ENCODE assay signal across 25 cellular contexts in the genomic region with DNA sequence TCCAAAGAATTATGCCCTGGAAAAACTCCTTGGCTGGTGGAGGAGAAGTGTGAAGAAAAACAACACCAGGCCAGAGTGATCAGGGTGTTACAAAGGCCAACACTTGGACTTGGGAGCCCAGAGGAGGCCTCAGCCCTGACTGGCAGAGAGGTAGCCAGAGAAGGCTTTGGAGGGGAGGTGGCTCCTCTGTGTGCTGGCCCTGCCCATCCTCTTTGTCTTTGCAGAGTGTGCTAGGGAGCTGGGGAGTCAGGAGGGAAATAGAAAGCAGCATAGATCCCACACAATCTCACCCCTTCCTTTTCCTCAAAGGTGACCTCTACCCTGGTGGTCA. TPM values are rescaled to one million over a fixed set of nuclear protein-coding genes. Genes with fewer than 3 reads are reported as not detected.
DNase-seq lines count a peak whose midpoint lies in the region; ATAC-seq and TF ChIP-seq lines count a peak whose summit lies in the region.
"Had no signal": no experiment of that assay in that cellular context is flagged by ENCODE, and none has a peak within 500 bp of the region (broad histone marks: within the 10 kb centered on the region; RNA-seq: fewer than 3 reads in every experiment).

No MANE protein-coding gene starts in this region.

- no peak overlapping the region for H3K4me2 ChIP-seq in osteoblast (ENCODE audit: insufficient read depth, low read length)
- H3K4me2 ChIP-seq: BLaER1 treated with 17β-estradiol and CSF1 and Interleukin-3, amounts not matched to agents 10 nM and 100 nM; KMS-11 had no signal

- H3K79me2 ChIP-seq in osteoblast (ENCODE audit: insufficient read depth, low read length): no peaks in the 10 kb centered on the region

- H3K36me3 ChIP-seq in endodermal cell (ENCODE audit: control insufficient read depth, insufficient read depth, low read length) (no peaks in the 10 kb centered on the region), osteoblast (ENCODE audit: insufficient read depth, low read length) (no peaks in the 10 kb centered on the region), upper lobe of right lung (no peaks in the 10 kb centered on the region)
- H3K36me3 ChIP-seq: BLaER1 treated with 17β-estradiol and CSF1 and Interleukin-3, amounts not matched to agents 10 nM and 100 nM had no signal

- H3K4me3 Mint-ChIP-seq in endodermal cell: no peak overlapping the region
- H3K4me3 Mint-ChIP-seq: CD4-positive, alpha-beta memory T cell had no signal

- peaks cover 25% of the 10 kb centered on the region for H3K27me3 Mint-ChIP-seq in endodermal cell (ENCODE audit: insufficient read depth)

- H3K4me1 ChIP-seq in endodermal cell (ENCODE audit: control insufficient read depth, insufficient read depth, low read length) (no peaks in the 10 kb centered on the region), osteoblast (ENCODE audit: insufficient read depth, low read length) (peaks cover 43% of the 10 kb centered on the region), upper lobe of right lung (peaks cover 15% of the 10 kb centered on the region)

- no peak overlapping the region for H3K9ac ChIP-seq in endodermal cell (ENCODE audit: extremely low read depth, low read length, poor library complexity, severe bottlenecking)
- H3K9ac ChIP-seq: BLaER1 treated with 17β-estradiol and CSF1 and Interleukin-3, amounts not matched to agents 10 nM and 100 nM; GM23248; KMS-11 had no signal

- H3K27ac ChIP-seq in endodermal cell (ENCODE audit: low read depth, low read length) (no peak overlapping the region), osteoblast (ENCODE audit: low read depth, low read length) (no peak overlapping the region), upper lobe of right lung (no peak overlapping the region), substantia nigra (ENCODE audit: low read depth, low read length, poor library complexity, severe bottlenecking) (no peak overlapping the region)
- H3K27ac ChIP-seq: BLaER1 treated with 17β-estradiol and CSF1 and Interleukin-3, amounts not matched to agents 10 nM and 100 nM; GM23248; KMS-11; RWPE1 had no signal

- H4K20me1 ChIP-seq in osteoblast (ENCODE audit: insufficient read depth, low read length): no peaks in the 10 kb centered on the region
- H4K20me1 ChIP-seq: BLaER1 treated with 17β-estradiol and CSF1 and Interleukin-3, amounts not matched to agents 10 nM and 100 nM had no signal

- peak overlapping the region; percentile 50 for H2AFZ ChIP-seq in osteoblast (ENCODE audit: low read length)
- H2AFZ ChIP-seq: GM23248 had no signal

- ATAC-seq in upper lobe of right lung: no peak
- ATAC-seq in HG03025 (IDR thresholded peaks at IDR 0.05; ENCODE audit: low FRiP score, unreplicated experiment): no peak
- ATAC-seq: GM12878 had no signal

- H3K9me3 ChIP-seq in endodermal cell (ENCODE audit: control insufficient read depth, low read length) (no peaks in the 10 kb centered on the region), osteoblast (ENCODE audit: low read depth, low read length) (no peaks in the 10 kb centered on the region), upper lobe of right lung (no peaks in the 10 kb centered on the region)
- H3K9me3 ChIP-seq: BLaER1 treated with 17β-estradiol and CSF1 and Interleukin-3, amounts not matched to agents 10 nM and 100 nM; Caco-2 had no signal

- no peaks in the 10 kb centered on the region for H3K9me3 Mint-ChIP-seq in endodermal cell
- H3K9me3 Mint-ChIP-seq: CD4-positive, alpha-beta memory T cell had no signal

- intact Hi-C loops in upper lobe of right lung (cut with DNase I): no loop called here

- no peaks in the 10 kb centered on the region for H3K36me3 Mint-ChIP-seq in endodermal cell (ENCODE audit: low read depth)
- H3K36me3 Mint-ChIP-seq: CD4-positive, alpha-beta memory T cell had no signal

- no peak overlapping the region for H3K27ac Mint-ChIP-seq in endodermal cell

- H3K4me1 Mint-ChIP-seq in endodermal cell: no peaks in the 10 kb centered on the region
- H3K4me1 Mint-ChIP-seq: CD4-positive, alpha-beta memory T cell had no signal

- TF ChIP-seq CTCF in endodermal cell (conservative IDR thresholded peaks at IDR 0.05): no peak
- no peak for TF ChIP-seq CTCF in osteoblast (IDR thresholded peaks at IDR 0.05; ENCODE audit: extremely low read depth, low read depth, low read length)
- no peak for TF ChIP-seq CTCF in upper lobe of right lung (IDR thresholded peaks at IDR 0.05)

- DNase-seq in activated CD8-positive, alpha-beta memory T cell treated with anti-CD3 and anti-CD28 coated beads for 24 hours: peak; percentile 33
- DNase-seq in activated CD8-positive, alpha-beta memory T cell treated with anti-CD3 and anti-CD28 coated beads, Interleukin-2, amount 50 U/mL, for 4 hours: no peak
- DNase-seq in endodermal cell (peak; percentile 29), osteoblast (ENCODE audit: insufficient read length, low spot score, missing footprints) (peak; percentile 30), upper lobe of right lung (peak; percentile 18), substantia nigra (lab: John Stamatoyannopoulos, UW) (no peak)
- DNase-seq: 8988T; Caco-2; CD4-positive, alpha-beta memory T cell; DMS 273 treated with DMSO at 0.1 percent for 48 hours; DMS79 treated with DMSO at 0.1 percent for 48 hours; GM23248; HCEC 1CT; IMR-90; NCI-H1092 treated with DMSO at 0.1 percent for 48 hours; NCI-H1436 treated with DMSO at 0.1 percent for 48 hours; NCI-H1930; NCI-H2227 treated with DMSO at 0.1 percent for 48 hours; NCI-H510A; SIG-M5 had no signal

- H3K27me3 ChIP-seq in endodermal cell (ENCODE audit: control insufficient read depth, insufficient read depth, low read length, poor library complexity, severe bottlenecking) (peaks cover 28% of the 10 kb centered on the region), osteoblast (ENCODE audit: insufficient read depth, low read length) (no peaks in the 10 kb centered on the region), upper lobe of right lung (peaks cover 11% of the 10 kb centered on the region)
- H3K27me3 ChIP-seq: BLaER1 treated with 17β-estradiol and CSF1 and Interleukin-3, amounts not matched to agents 10 nM and 100 nM had no signal

- H3K4me3 ChIP-seq in endodermal cell (ENCODE audit: low read length) (no peak overlapping the region), osteoblast (ENCODE audit: insufficient read depth, low read length) (no peak overlapping the region), upper lobe of right lung (no peak overlapping the region)
- H3K4me3 ChIP-seq: BLaER1 treated with 17β-estradiol and CSF1 and Interleukin-3, amounts not matched to agents 10 nM and 100 nM; GM12878; GM23248 had no signal

RNA-seq across cellular contexts. Expression of gene P2RY6, which starts 12.0 kb away (rescaled TPM):
- under 1 TPM; 0.31 to 0.37 TPM for total RNA-seq in endodermal cell
- polyA plus RNA-seq in endodermal cell (2013, experiment 1 of 2): 0.11 TPM
- not detected for polyA plus RNA-seq in endodermal cell (2013, experiment 2 of 2)
- total RNA-seq in osteoblast: 0.72 and 1.8 TPM in 2 replicates
- 3.2 TPM for total RNA-seq in upper lobe of right lung
- total RNA-seq: IMR-90 had no signal
- polyA plus RNA-seq: CD4-positive, alpha-beta memory T cell had no signal

RNA-seq across cellular contexts. Expression of gene P2RY2, which starts 42.0 kb away (rescaled TPM):
- total RNA-seq in endodermal cell (under 1 TPM; 0.60 to 0.62 TPM), osteoblast (0.36 and 0.59 TPM in 2 replicates), upper lobe of right lung (7.4 TPM)
- polyA plus RNA-seq in endodermal cell (2013, experiment 1 of 2): 0.25 TPM
- 0.54 TPM for polyA plus RNA-seq in endodermal cell (2013, experiment 2 of 2)
- total RNA-seq: CD4-positive, alpha-beta memory T cell; GM23248; IMR-90 had no signal
- polyA plus RNA-seq: CD4-positive, alpha-beta memory T cell; GM23248; IMR-90 had no signal

RNA-seq across cellular contexts. Expression of gene ARHGEF17, which starts 48.0 kb away (rescaled TPM):
- 10 to 100 TPM; 31.0 to 39.0 TPM for total RNA-seq in endodermal cell
- polyA plus RNA-seq in endodermal cell (2013, experiment 1 of 2): 52.4 TPM
- 45.3 TPM for polyA plus RNA-seq in endodermal cell (2013, experiment 2 of 2)
- 50.1 and 67.0 TPM in 2 replicates for total RNA-seq in osteoblast
- total RNA-seq in upper lobe of right lung: 74.5 TPM
- polyA plus RNA-seq: CD4-positive, alpha-beta memory T cell had no signal

Comparison
In these comparisons a context has a peak if more than half of its experiments do, and no peak if none do; other contexts are left out.
1. DNase-seq: peak in activated CD8-positive, alpha-beta memory T cell treated with anti-CD3 and anti-CD28 coated beads for 24 hours (single experiment), endodermal cell (single experiment), osteoblast (single experiment) and upper lobe of right lung (single experiment); none in activated CD8-positive, alpha-beta memory T cell treated with anti-CD3 and anti-CD28 coated beads, Interleukin-2, amount 50 U/mL, for 4 hours (single experiment) and substantia nigra (0 of 49).